In genomic region chr2:69720404-69720803, GRCh38 we compare ENCODE assay signal across 12 cellular contexts. TPM values are rescaled to one million over a fixed set of nuclear protein-coding genes. Genes with fewer than 3 reads are reported as not detected.
DNase-seq lines count a peak whose midpoint lies in the region; ATAC-seq and TF ChIP-seq lines count a peak whose summit lies in the region.
"Had no signal": no experiment of that assay in that cellular context is flagged by ENCODE, and none has a peak within 500 bp of the region (broad histone marks: within the 10 kb centered on the region; RNA-seq: fewer than 3 reads in every experiment).

No MANE protein-coding gene starts in this region.

- no peak overlapping the region for H2AK5ac ChIP-seq in IMR-90 (ENCODE audit: low read depth, low read length)

- H3K27me3 ChIP-seq in IMR-90 (ENCODE audit: control insufficient read depth, insufficient read depth, low read length) (no peaks in the 10 kb centered on the region), lower lobe of right lung (ENCODE audit: low read depth) (no peaks in the 10 kb centered on the region), sigmoid colon (no peaks in the 10 kb centered on the region)

- H3K23ac ChIP-seq in IMR-90 (ENCODE audit: low read depth, low read length) = no peak overlapping the region

- H3K4ac ChIP-seq in IMR-90 (ENCODE audit: low read depth, low read length) = no peak overlapping the region

- no peak overlapping the region for H2BK20ac ChIP-seq in IMR-90 (ENCODE audit: low read depth, low read length)

- H3K27ac ChIP-seq in IMR-90 (ENCODE audit: insufficient read depth, low read length) = no peak overlapping the region
- H3K27ac ChIP-seq in lower lobe of right lung = no peak overlapping the region
- no peak overlapping the region for H3K27ac ChIP-seq in caudate nucleus (ENCODE audit: low read depth, low read length)
- H3K27ac ChIP-seq in sigmoid colon = no peak overlapping the region

- POLR2A ChIA-PET in IMR-90 (lab: Charles Lee; ENCODE audit: unreplicated experiment) = no interaction called here

- no peak overlapping the region for H4K8ac ChIP-seq in IMR-90 (ENCODE audit: low read depth in 2 of 2, low read length in 2 of 2)

- peak; percentile 38 for TF ChIP-seq RAD21 in IMR-90 (IDR thresholded peaks at IDR 0.05; ENCODE audit: low read length)

- no peaks in the 10 kb centered on the region for H4K20me1 ChIP-seq in IMR-90 (ENCODE audit: insufficient read depth, low read length)

- TF ChIP-seq CTCF in CD14-positive monocyte (IDR thresholded peaks at IDR 0.05) (peak; percentile 54), IMR-90 (conservative IDR thresholded peaks at IDR 0.05; ENCODE audit: low read depth, low read length) (peak; percentile 48), astrocyte of the spinal cord (IDR thresholded peaks at IDR 0.05; ENCODE audit: low read depth, low read length) (peak; percentile 47), lower lobe of right lung (IDR thresholded peaks at IDR 0.05) (peak; percentile 20), sigmoid colon (IDR thresholded peaks at IDR 0.05) (no peak)

- no peak overlapping the region for H2BK15ac ChIP-seq in IMR-90 (ENCODE audit: low read depth, low read length)

- H2BK120ac ChIP-seq in IMR-90 (ENCODE audit: low read depth, low read length) = no peak overlapping the region

- no peak for TF ChIP-seq EP300 in sigmoid colon (IDR thresholded peaks at IDR 0.05)

- no peak for ATAC-seq in IMR-90 (ENCODE audit: low read depth)
- ATAC-seq in lower lobe of right lung = no peak
- ATAC-seq: left cardiac atrium had no signal

- H3K36me3 Mint-ChIP-seq in CD14-positive monocyte = no peaks in the 10 kb centered on the region

- H4K5ac ChIP-seq in IMR-90 (ENCODE audit: low read depth, low read length) = no peak overlapping the region

- no peak for TF ChIP-seq POLR2A in IMR-90 (IDR thresholded peaks at IDR 0.05; ENCODE audit: low read depth, low read length)
- TF ChIP-seq POLR2A in sigmoid colon (IDR thresholded peaks at IDR 0.05) = no peak

- intact Hi-C loops in CD14-positive monocyte (cut with micrococcal nuclease) = loop anchor here in 1 of 2 donors (10.0 kb wide), 1 partner anchor 336 kb away; the partner anchor contains the start of gene GFPT1
- intact Hi-C loops in IMR-90 (cut with micrococcal nuclease) = loop anchor here (5.0 to 10.0 kb wide), 2 partner anchors 364 to 422 kb away; partner anchors contain the start of gene PCBP1
- intact Hi-C loops in lower lobe of right lung (cut with DNase I) = no loop called here
- intact Hi-C loops in sigmoid colon (cut with DNase I) = no loop called here

- H2AK9ac ChIP-seq in IMR-90 (replicated peaks; ENCODE audit: low read depth, low read length, poor library complexity) = no peak overlapping the region

- no peaks in the 10 kb centered on the region for H3K9me3 ChIP-seq in IMR-90 (ENCODE audit: control insufficient read depth, insufficient read depth, low read length)
- H3K9me3 ChIP-seq in lower lobe of right lung = no peaks in the 10 kb centered on the region
- no peaks in the 10 kb centered on the region for H3K9me3 ChIP-seq in sigmoid colon

- 0 out of 4 replicates have a peak, but pooled peaks cover 0 to 5% of the 10 kb centered on the region in 2 experiments for H3K79me1 ChIP-seq in IMR-90 (ENCODE audit: low read depth in 1 of 2, low read length in 2 of 2)

- H3K18ac ChIP-seq in IMR-90 (ENCODE audit: low read depth, low read length) = no peak overlapping the region

- no peak overlapping the region for H4K91ac ChIP-seq in IMR-90 (ENCODE audit: insufficient read depth, low read depth, low read length)

- no peak overlapping the region for H3K4me3 Mint-ChIP-seq in CD14-positive monocyte

- BruUV-seq in IMR-90 (replicated peaks; lab: Mats Ljungman, UMichigan) = no TSS peak

- peaks cover 6% of the 10 kb centered on the region for H3K4me1 Mint-ChIP-seq in CD14-positive monocyte

- H3K4me3 ChIP-seq in IMR-90 (ENCODE audit: insufficient read depth, low read depth, low read length) = no peak overlapping the region
- no peak overlapping the region for H3K4me3 ChIP-seq in astrocyte of the spinal cord (ENCODE audit: low read depth, low read length)
- no peak overlapping the region for H3K4me3 ChIP-seq in lower lobe of right lung
- no peak overlapping the region for H3K4me3 ChIP-seq in sigmoid colon

- H2BK5ac ChIP-seq in IMR-90 (ENCODE audit: low read depth, low read length, poor library complexity, severe bottlenecking) = no peak overlapping the region

- H2AFZ ChIP-seq in IMR-90 (replicated peaks; ENCODE audit: low read length, poor library complexity) = no peak overlapping the region

- dilution Hi-C loops in IMR-90 (cut with HindIII; ENCODE audit: low sequenced_read_pairs, unreplicated experiment) = no loop called here

- in situ Hi-C loops in IMR-90 (cut with MboI; ENCODE audit: low sequenced_read_pairs) (no loop called here), astrocyte of the spinal cord (cut with HindIII; ENCODE audit: low sequenced_read_pairs) (no loop called here)

- no peak overlapping the region for H3K9ac ChIP-seq in IMR-90 (ENCODE audit: low read depth, low read length)

- H3K9me3 Mint-ChIP-seq in CD14-positive monocyte = no peaks in the 10 kb centered on the region
- H3K9me3 Mint-ChIP-seq: activated T-helper 2 cell treated with anti-CD3 and anti-CD28 coated beads, Interferon-gamma antibody, Interleukin-2, Interleukin-4, amounts not matched to agents 10 μg/mL and 5 μg/mL and 100 μg/mL, durations not matched to agents 14 hours and 24 hours and 36 hours had no signal

- no peak overlapping the region for H3K14ac ChIP-seq in IMR-90 (replicated peaks; ENCODE audit: low read depth, low read length)

- H3K36me3 ChIP-seq in IMR-90 (ENCODE audit: control insufficient read depth, insufficient read depth, low read length) (no peaks in the 10 kb centered on the region), lower lobe of right lung (no peaks in the 10 kb centered on the region), sigmoid colon (no peaks in the 10 kb centered on the region)

- peaks cover 12% of the 10 kb centered on the region for H3K9me1 ChIP-seq in IMR-90 (ENCODE audit: insufficient read depth, low read length)

- H3K56ac ChIP-seq in IMR-90 (ENCODE audit: extremely low read depth, insufficient read depth, low read length) = no peak overlapping the region

- H3K4me1 ChIP-seq in IMR-90 (ENCODE audit: control insufficient read depth, insufficient read depth, low read length) (0 out of 2 replicates have a peak, but pooled peaks cover 3% of the 10 kb centered on the region), lower lobe of right lung (peaks cover 4% of the 10 kb centered on the region), sigmoid colon (peaks cover 0 to 4% (median 2%) of the 10 kb centered on the region in 4 donors)

- no CpG with 5 or more reads among the region's 1 CpG for WGBS in IMR-90 (ENCODE audit: extremely low coverage in 2 of 2, insufficient read length in 1 of 2), 2 experiments
- WGBS in sigmoid colon, 2 donors = 46 to 73% methylated on average over 1 of the region's 1 CpG

- DNase-seq in CD14-positive monocyte (ENCODE audit: low spot score) (no peak), IMR-90 (peak; percentile 18), astrocyte of the spinal cord (ENCODE audit: low read depth, low spot score) (no peak), lower lobe of right lung (no peak), SHP77 (lab: John Stamatoyannopoulos, UW) (no peak), DMS79 (lab: John Stamatoyannopoulos, UW) (no peak), caudate nucleus (lab: John Stamatoyannopoulos, UW) (no peak), sigmoid colon (no peak)
- DNase-seq: effector CD4-positive, alpha-beta T cell; left cardiac atrium; NCI-H526 treated with DMSO at 0.1 percent for 48 hours had no signal

- H3K27ac Mint-ChIP-seq in CD14-positive monocyte = no peak overlapping the region
- H3K27ac Mint-ChIP-seq: activated T-helper 2 cell treated with anti-CD3 and anti-CD28 coated beads, Interferon-gamma antibody, Interleukin-2, Interleukin-4, amounts not matched to agents 10 μg/mL and 5 μg/mL and 100 μg/mL, durations not matched to agents 14 hours and 24 hours and 36 hours had no signal

- H3K4me2 ChIP-seq in IMR-90 (ENCODE audit: low read depth, low read length) = no peak overlapping the region

- H3K27me3 Mint-ChIP-seq in CD14-positive monocyte (ENCODE audit: low read depth in 3 of 3) = peaks cover 0 to 6% (median 3%) of the 10 kb centered on the region in 3 donors

- CTCF ChIA-PET in IMR-90 (lab: Yijun Ruan, JAX) = interaction anchor here (0.8 to 0.9 kb wide), 4 partner anchors 9 to 81 kb away, joined by 3 to 4 read pairs (median 4); no protein-coding TSS in a partner anchor

TF ChIP-seq in IMR-90, 13 proteins besides CTCF, POLR2A, EP300 and RAD21 (continues in another document):
- TF ChIP-seq CHD1 (IDR thresholded peaks at IDR 0.05; ENCODE audit: low read depth, low read length) (no peak), MAFK (IDR thresholded peaks at IDR 0.05; ENCODE audit: low read depth, low read length) (no peak), ELK1 (IDR thresholded peaks at IDR 0.05; ENCODE audit: borderline replicate concordance, low read depth, low read length) (no peak), RCOR1 (IDR thresholded peaks at IDR 0.05; ENCODE audit: insufficient replicate concordance, low read length) (no peak), FOS (IDR thresholded peaks at IDR 0.05; ENCODE audit: low read depth, low read length) (no peak), MAZ (IDR thresholded peaks at IDR 0.05; ENCODE audit: borderline replicate concordance, low read depth, low read length) (no peak), RFX5 (IDR thresholded peaks at IDR 0.05; ENCODE audit: low read depth, low read length) (no peak)

RNA-seq across cellular contexts. Expression of gene ANXA4, which starts 21.5 kb away (rescaled TPM):
- polyA plus RNA-seq in CD14-positive monocyte = 10 to 100 TPM; 64.7 to 95.7 TPM
- 22.2 and 25.8 TPM in 2 replicates for total RNA-seq in IMR-90 (2012; rRNA removed)
- polyA plus RNA-seq in IMR-90 (2012; rRNA removed) = 72.0 and 113 TPM in 2 replicates
- polyA plus RNA-seq in IMR-90 (2012; cell fraction: cytosol; rRNA removed) = 21.8 and 32.1 TPM in 2 replicates
- polyA plus RNA-seq in IMR-90 (2012; cell fraction: nucleus; rRNA removed; ENCODE audit: low replicate concordance) = 18.7 and 28.6 TPM in 2 replicates
- 173 TPM for total RNA-seq in lower lobe of right lung
- total RNA-seq in sigmoid colon = 10 to 100 TPM; 33.3 to 55.8 (median 44.5) TPM
- polyA plus RNA-seq in sigmoid colon = 100 to 1,000 TPM; 129 to 183 (median 155) TPM

Comparison
In these comparisons a context has a peak if more than half of its experiments do, and no peak if none do; other contexts are left out.
1. CTCF ChIP-seq: peak in CD14-positive monocyte (single experiment), IMR-90 (single experiment), astrocyte of the spinal cord (single experiment) and lower lobe of right lung (single experiment); none in sigmoid colon (0 of 4).